ENCODE assay signal across 9 cellular contexts in the genomic region with DNA sequence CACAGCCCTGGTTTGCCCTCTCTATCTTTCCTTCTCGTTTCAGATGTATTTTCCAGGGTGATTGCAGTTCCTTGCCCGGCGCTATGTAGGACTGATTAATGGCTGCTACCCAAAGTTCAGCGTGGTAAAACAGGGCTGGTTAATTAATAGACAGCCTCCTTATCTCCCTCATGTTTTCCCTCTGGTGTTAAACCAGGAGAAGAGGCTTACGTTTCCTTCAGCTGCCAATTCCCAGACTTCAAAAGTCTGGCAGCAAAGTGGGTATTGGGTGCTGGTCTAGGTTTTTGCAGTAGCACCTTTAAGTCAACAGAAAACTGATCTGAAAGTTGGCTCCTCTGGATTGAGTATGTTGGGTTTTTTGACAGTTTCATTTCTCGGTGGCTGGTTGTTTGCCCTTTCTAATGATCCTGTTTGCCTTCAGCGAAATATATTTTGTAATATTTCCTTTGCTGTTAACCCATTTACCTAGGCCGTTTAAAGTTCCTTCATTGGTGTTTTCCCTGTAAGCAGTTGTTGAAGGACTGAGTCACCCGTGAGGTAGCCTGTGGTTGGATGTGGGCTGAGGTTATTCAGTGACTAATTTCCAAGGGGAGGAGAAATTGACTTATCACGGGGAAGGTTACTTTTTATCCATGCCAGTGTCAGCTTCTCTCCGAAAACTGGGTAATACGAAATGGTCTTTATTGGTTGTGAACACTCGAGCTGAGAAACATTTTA.
DNase-seq lines count a peak whose midpoint lies in the region; ATAC-seq, FAIRE-seq and TF ChIP-seq lines count a peak whose summit lies in the region.
"Had no signal": no experiment of that assay in that cellular context is flagged by ENCODE, and none has a peak within 500 bp of the region (broad histone marks: within the 10 kb centered on the region; RNA-seq: fewer than 3 reads in every experiment).

No MANE protein-coding gene starts in this region.

- peaks cover 49% of the 10 kb centered on the region for H3K4me1 Mint-ChIP-seq in chondrocyte (ENCODE audit: low read depth)
- H3K4me1 Mint-ChIP-seq: B cell had no signal

- TF ChIP-seq CTCF in chondrocyte (IDR thresholded peaks at IDR 0.05) (no peak), pancreas (IDR thresholded peaks at IDR 0.05) (no peak)

- peak; percentile 29 for DNase-seq in NK-92 treated with Interleukin-12 subunit alpha and Interleukin-12 subunit beta, amount 100 ng/mL, for 24 hours (lab: John Stamatoyannopoulos, UW)
- DNase-seq in NK-92 (lab: John Stamatoyannopoulos, UW; ENCODE audit: unreplicated experiment) (no peak), RKO (ENCODE audit: low spot score) (peak; percentile 97), chondrocyte (ENCODE audit: low spot score) (no peak), pancreas (peak in 4 of 6 donors; percentile 34 to 81 (median 77)), HAP-1 (ENCODE audit: low spot score in 2 of 2) (no peak)

- ATAC-seq in HG02642 (IDR thresholded peaks at IDR 0.05; ENCODE audit: poor library complexity, unreplicated experiment) (peak; percentile 49), pancreas (peak; percentile 77 to 85 (median 82)), HG03097 (IDR thresholded peaks at IDR 0.05; ENCODE audit: low FRiP score, unreplicated experiment) (no peak)

- H3K36me3 Mint-ChIP-seq in chondrocyte (ENCODE audit: low read depth): peaks cover 2% of the 10 kb centered on the region

- H3K9me3 ChIP-seq in pancreas: no peaks in the 10 kb centered on the region
- H3K9me3 ChIP-seq in HAP-1: no peaks in the 10 kb centered on the region

- in situ Hi-C loops in HAP-1 (cut with MboI; ENCODE audit: low sequenced_read_pairs): no loop called here

- H3K4me3 ChIP-seq in pancreas (peak overlapping the region; percentile 5 to 48 (median 31)), HAP-1 (no peak overlapping the region)

- H3K4me1 ChIP-seq in pancreas (peaks cover 19 to 34% (median 26%) of the 10 kb centered on the region in 3 donors), HAP-1 (peaks cover 2% of the 10 kb centered on the region; the same call in 1 of the 2 replicates)

- H3K27me3 Mint-ChIP-seq in chondrocyte (ENCODE audit: low read depth): no peaks in the 10 kb centered on the region
- H3K27me3 Mint-ChIP-seq: B cell had no signal

- H3K9me3 Mint-ChIP-seq in chondrocyte (ENCODE audit: low read depth): no peaks in the 10 kb centered on the region

- intact Hi-C loops in pancreas (cut with DNase I): loop anchor here in 1 of 3 donors (5.0 kb wide), 1 partner anchor 119 kb away; no protein-coding TSS in a partner anchor

- FAIRE-seq in pancreas (lab: Jason Lieb, UNC): peak; percentile 94

- 9 to 12% methylated on average over 13 of the region's 13 CpGs for WGBS in pancreas, 2 donors

- H3K27me3 ChIP-seq in pancreas (no peaks in the 10 kb centered on the region), HAP-1 (ENCODE audit: low read depth) (no peaks in the 10 kb centered on the region)

- H3K27ac Mint-ChIP-seq in chondrocyte (ENCODE audit: unreplicated experiment): peak overlapping the region; percentile 77
- H3K27ac Mint-ChIP-seq: B cell had no signal

- no peaks in the 10 kb centered on the region for H3K36me3 ChIP-seq in pancreas
- no peaks in the 10 kb centered on the region for H3K36me3 ChIP-seq in HAP-1 (replicated peaks)

- H3K27ac ChIP-seq in pancreas: peak overlapping the region; percentile 80 to 97 (median 86)

- H3K4me3 Mint-ChIP-seq in chondrocyte (ENCODE audit: unreplicated experiment): peak overlapping the region; percentile 49
- H3K4me3 Mint-ChIP-seq: B cell had no signal

Comparison
In these comparisons a context has a peak if more than half of its experiments do, and no peak if none do; other contexts are left out.
1. DNase-seq: peak in NK-92 treated with Interleukin-12 subunit alpha and Interleukin-12 subunit beta, amount 100 ng/mL, for 24 hours (single experiment), RKO (single experiment) and pancreas (4 of 6); none in NK-92 (single experiment), chondrocyte (single experiment) and HAP-1 (0 of 2).